ENCODE assay signal across 20 cellular contexts in the genomic region with DNA sequence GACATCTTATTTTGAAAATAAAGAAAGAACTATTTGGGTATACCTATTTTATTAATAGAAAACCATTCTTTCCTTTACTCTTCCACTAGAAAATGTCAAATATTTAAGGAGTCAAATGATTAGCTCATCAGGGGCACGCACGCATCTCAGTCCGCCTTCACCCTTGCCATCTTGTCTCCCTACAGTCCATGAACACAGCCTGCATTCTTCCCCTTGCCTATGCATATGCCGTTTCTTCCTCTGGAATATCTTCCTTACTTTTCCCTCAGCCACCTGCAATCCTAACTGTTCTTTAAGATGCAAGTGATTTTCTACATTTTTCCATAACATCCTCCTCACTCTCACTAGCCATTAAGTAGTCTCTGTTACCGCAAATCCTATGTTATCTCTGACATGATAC.
DNase-seq lines count a peak whose midpoint lies in the region; ATAC-seq and TF ChIP-seq lines count a peak whose summit lies in the region.
"Had no signal": no experiment of that assay in that cellular context is flagged by ENCODE, and none has a peak within 500 bp of the region (broad histone marks: within the 10 kb centered on the region; RNA-seq: fewer than 3 reads in every experiment).

No MANE protein-coding gene starts in this region.

- no peaks in the 10 kb centered on the region for H3K27me3 ChIP-seq in HCT116 (ENCODE audit: insufficient read depth, low read length)
- no peaks in the 10 kb centered on the region for H3K27me3 ChIP-seq in psoas muscle (ENCODE audit: insufficient read depth in 3 of 3, low read length in 2 of 3)
- H3K27me3 ChIP-seq: breast epithelium, heart left ventricle, sigmoid colon had no signal

- H3K4me2 ChIP-seq in HCT116 (ENCODE audit: low read length) = no peak overlapping the region; the same call in 1 of the 2 replicates

- POLR2A ChIA-PET in HCT116 (lab: Charles Lee) = interaction anchor here (0.9 kb wide), 1 partner anchor 138 kb away, joined by 3 read pairs; no protein-coding TSS in a partner anchor

- H3K4me3 Mint-ChIP-seq in glutamatergic neuron (ENCODE audit: unreplicated experiment) = peak overlapping the region; percentile 16
- H3K4me3 Mint-ChIP-seq: activated CD4-positive, alpha-beta T cell treated with anti-CD3 and anti-CD28 coated beads, Interleukin-2, amount 10 ng/mL, durations not matched to agents 24 days and 14 days; activated naive CD4-positive, alpha-beta T cell treated with anti-CD3 and anti-CD28 coated beads for 36 hours; stimulated activated memory B cell treated with anti-CD40 and anti-IgM and Interleukin-4, amounts not matched to agents 10 μg/mL and 1 μg/mL and 100 μg/mL, for 72 hours; T-helper 2 cell treated with Interferon-gamma antibody and Interleukin-4, amounts not matched to agents 5 μg/mL and 100 μg/mL, for 36 hours had no signal

- H3K27ac ChIP-seq in HCT116 (ENCODE audit: low read depth, low read length) (no peak overlapping the region), VCaP (peak overlapping the region; percentile 87), psoas muscle (no peak overlapping the region)
- H3K27ac ChIP-seq: breast epithelium, GM23248, heart left ventricle, sigmoid colon had no signal

- RAD21 ChIA-PET in HCT116 (lab: Charles Lee; ENCODE audit: low non-redundant PET in 1 of 2, low total read pairs in 2 of 2, uncharacterized antibody in 2 of 2, unreplicated experiment in 2 of 2) = no interaction called here

- DNase-seq in HCT116 (ENCODE audit: low read depth, low spot score) (no peak), glutamatergic neuron (no peak), psoas muscle (no peak), hepatic stellate cell (ENCODE audit: low spot score) (no peak), T-helper 1 cell (no peak)
- DNase-seq: NCI-H2081 treated with DMSO at 0.1 percent for 48 hours had no signal

- 90 to 98% (median 92%) methylated on average over 5 of the region's 5 CpGs for WGBS in psoas muscle, 3 donors

- ATAC-seq in HCT116 (no peak), psoas muscle (no peak), GM21515 (IDR thresholded peaks at IDR 0.05; ENCODE audit: unreplicated experiment) (no peak), HG03196 (IDR thresholded peaks at IDR 0.05; ENCODE audit: unreplicated experiment) (no peak)

- H3K4me3 ChIP-seq in HCT116 (replicated peaks in 1 of 2; ENCODE audit: low read depth in 1 of 2, low read length in 2 of 2) = no peak overlapping the region
- peak overlapping the region; percentile 12 for H3K4me3 ChIP-seq in psoas muscle
- H3K4me3 ChIP-seq: breast epithelium, GM23248, K562, sigmoid colon had no signal

- peaks cover 13% of the 10 kb centered on the region for H3K36me3 Mint-ChIP-seq in glutamatergic neuron (ENCODE audit: unreplicated experiment)
- H3K36me3 Mint-ChIP-seq: CD14-positive monocyte; stimulated activated memory B cell treated with anti-CD40 and anti-IgM and Interleukin-4, amounts not matched to agents 10 μg/mL and 1 μg/mL and 100 μg/mL, for 72 hours had no signal

- H3K79me2 ChIP-seq in HCT116 (ENCODE audit: insufficient read depth, low read length) = no peaks in the 10 kb centered on the region

- H3K9me3 Mint-ChIP-seq in glutamatergic neuron (ENCODE audit: unreplicated experiment) = peaks cover 8% of the 10 kb centered on the region
- H3K9me3 Mint-ChIP-seq: activated CD4-positive, alpha-beta T cell treated with anti-CD3 and anti-CD28 coated beads, Interleukin-2, amount 10 ng/mL, durations not matched to agents 24 days and 14 days; activated naive CD4-positive, alpha-beta T cell treated with anti-CD3 and anti-CD28 coated beads for 36 hours; stimulated activated memory B cell treated with anti-CD40 and anti-IgM and Interleukin-4, amounts not matched to agents 10 μg/mL and 1 μg/mL and 100 μg/mL, for 72 hours; T-helper 2 cell treated with Interferon-gamma antibody and Interleukin-4, amounts not matched to agents 5 μg/mL and 100 μg/mL, for 36 hours had no signal

- no peak overlapping the region for H3K27ac Mint-ChIP-seq in glutamatergic neuron (ENCODE audit: unreplicated experiment)
- H3K27ac Mint-ChIP-seq: activated CD4-positive, alpha-beta T cell treated with anti-CD3 and anti-CD28 coated beads, Interleukin-2, amount 10 ng/mL, durations not matched to agents 24 days and 14 days; activated naive CD4-positive, alpha-beta T cell treated with anti-CD3 and anti-CD28 coated beads for 36 hours; stimulated activated memory B cell treated with anti-CD40 and anti-IgM and Interleukin-4, amounts not matched to agents 10 μg/mL and 1 μg/mL and 100 μg/mL, for 72 hours; T-helper 2 cell treated with Interferon-gamma antibody and Interleukin-4, amounts not matched to agents 5 μg/mL and 100 μg/mL, for 36 hours had no signal

- peaks cover 4% of the 10 kb centered on the region for H3K27me3 Mint-ChIP-seq in glutamatergic neuron (ENCODE audit: unreplicated experiment)
- H3K27me3 Mint-ChIP-seq: progenitor cell of endocrine pancreas had no signal

- no peak overlapping the region for H2AFZ ChIP-seq in HCT116 (ENCODE audit: low read depth, low read length, poor library complexity, severe bottlenecking)
- H2AFZ ChIP-seq: GM23248 had no signal

- no TSS peak for BruUV-seq in HCT116 (replicated peaks; lab: Mats Ljungman, UMichigan)

- CTCF ChIA-PET in HCT116 (lab: Charles Lee) = interaction anchor here (1.2 to 1.8 kb wide), 3 partner anchors 313 to 347 kb away, joined by 4 to 9 read pairs (median 7); no protein-coding TSS in a partner anchor

- no peaks in the 10 kb centered on the region for H3K36me3 ChIP-seq in HCT116 (ENCODE audit: control insufficient read depth in 1 of 2, insufficient read depth in 2 of 2, low read length in 2 of 2)
- H3K36me3 ChIP-seq in psoas muscle (ENCODE audit: insufficient read depth in 1 of 2, low read depth in 1 of 2) = no peaks in the 10 kb centered on the region
- H3K36me3 ChIP-seq: breast epithelium, heart left ventricle, sigmoid colon had no signal

- TF ChIP-seq RAD21 in HCT116 (IDR thresholded peaks at IDR 0.05; ENCODE audit: low read depth) = no peak

- intact Hi-C loops in HCT116 (cut with micrococcal nuclease) = loop anchor here (2.0 to 10.0 kb wide), 3 partner anchors 139 to 838 kb away; a partner anchor contains a TSS
- intact Hi-C loops in psoas muscle (cut with DNase I) = loop anchor here (2.0 to 10.0 kb wide), 4 partner anchors 140 to 312 kb away; no protein-coding TSS in a partner anchor

- H3K9me2 ChIP-seq in HCT116 (ENCODE audit: insufficient read depth) = no peaks in the 10 kb centered on the region

- H3K9ac ChIP-seq in HCT116 (ENCODE audit: low read length) = no peak overlapping the region
- H3K9ac ChIP-seq: GM23248 had no signal

- H3K4me1 ChIP-seq in HCT116 (ENCODE audit: control insufficient read depth in 1 of 2, insufficient read depth in 2 of 2, low read length in 2 of 2) = peaks cover 3 to 7% of the 10 kb centered on the region in 2 experiments; a peak in 2 of 4 replicates
- no peaks in the 10 kb centered on the region for H3K4me1 ChIP-seq in psoas muscle
- H3K4me1 ChIP-seq: breast epithelium had no signal

- TF ChIP-seq POLR2A in HCT116 (IDR thresholded peaks at IDR 0.05; ENCODE audit: borderline replicate concordance, extremely low read depth, insufficient read depth, insufficient read length) = no peak

- H3K4me1 Mint-ChIP-seq in glutamatergic neuron (ENCODE audit: low read depth, unreplicated experiment) = peaks cover 40% of the 10 kb centered on the region
- H3K4me1 Mint-ChIP-seq: stimulated activated memory B cell treated with anti-CD40 and anti-IgM and Interleukin-4, amounts not matched to agents 10 μg/mL and 1 μg/mL and 100 μg/mL, for 72 hours had no signal

- H3K9me3 ChIP-seq in HCT116 (ENCODE audit: control insufficient read depth in 1 of 2, insufficient read depth in 1 of 2, low read depth in 1 of 2, low read length in 2 of 2) (no peaks in the 10 kb centered on the region), psoas muscle (peaks cover 4% of the 10 kb centered on the region)
- H3K9me3 ChIP-seq: breast epithelium, sigmoid colon had no signal

- TF ChIP-seq CTCF in HCT116 (IDR thresholded peaks at IDR 0.05 in 2 of 3, conservative IDR thresholded peaks at IDR 0.05 in 1 of 3; ENCODE audit: borderline replicate concordance in 1 of 3, insufficient read depth in 1 of 3, low read depth in 2 of 3, low read length in 2 of 3) = no peak
- TF ChIP-seq CTCF in VCaP (conservative IDR thresholded peaks at IDR 0.05) = no peak
- TF ChIP-seq CTCF in glutamatergic neuron (IDR thresholded peaks at IDR 0.05; ENCODE audit: partially characterized antibody, unreplicated experiment) = no peak
- TF ChIP-seq CTCF in psoas muscle (IDR thresholded peaks at IDR 0.05) = no peak

- H4K20me1 ChIP-seq in HCT116 (ENCODE audit: insufficient read depth) = no peaks in the 10 kb centered on the region

TF ChIP-seq in HCT116, 20 proteins besides CTCF, POLR2A, EP300 and RAD21:
- TF ChIP-seq JUND (IDR thresholded peaks at IDR 0.05) = 0 out of 2 replicates have a peak, but pooled peaks have one; percentile 1
- TF ChIP-seq, protein P1, sequence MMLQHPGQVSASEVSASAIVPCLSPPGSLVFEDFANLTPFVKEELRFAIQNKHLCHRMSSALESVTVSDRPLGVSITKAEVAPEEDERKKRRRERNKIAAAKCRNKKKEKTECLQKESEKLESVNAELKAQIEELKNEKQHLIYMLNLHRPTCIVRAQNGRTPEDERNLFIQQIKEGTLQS (IDR thresholded peaks at IDR 0.05) = no peak
